Comparison of ENCODE assay signal across 14 cellular contexts in genomic region chr3:156575661-156576450, GRCh38. TPM values are rescaled to one million over a fixed set of nuclear protein-coding genes. Genes with fewer than 3 reads are reported as not detected.
DNase-seq lines count a peak whose midpoint lies in the region; ATAC-seq and TF ChIP-seq lines count a peak whose summit lies in the region.
"Had no signal": no experiment of that assay in that cellular context is flagged by ENCODE, and none has a peak within 500 bp of the region (broad histone marks: within the 10 kb centered on the region; RNA-seq: fewer than 3 reads in every experiment).

No MANE protein-coding gene starts in this region.

- H2AFZ ChIP-seq in GM23338: 0 out of 2 replicates have a peak overlapping the region, but pooled peaks have one; percentile 47

- TF ChIP-seq CTCF in GM23338 (conservative IDR thresholded peaks at IDR 0.05; ENCODE audit: low read depth in 2 of 2) (no peak), stomach (IDR thresholded peaks at IDR 0.05) (no peak)

- H4K20me1 ChIP-seq in BLaER1 treated with 17β-estradiol and CSF1 and Interleukin-3, amounts not matched to agents 10 nM and 100 nM: no peaks in the 10 kb centered on the region
- no peaks in the 10 kb centered on the region for H4K20me1 ChIP-seq in GM23338 (replicated peaks; ENCODE audit: insufficient read depth)

- no peak for TF ChIP-seq POLR2A in stomach (IDR thresholded peaks at IDR 0.05)

- ATAC-seq in GM23338: no peak
- ATAC-seq: A549, HepG2 had no signal

- H3K9ac ChIP-seq in BLaER1 treated with 17β-estradiol and CSF1 and Interleukin-3, amounts not matched to agents 10 nM and 100 nM: no peak overlapping the region

- peaks cover 1% of the 10 kb centered on the region for H3K27me3 Mint-ChIP-seq in GM23338 (ENCODE audit: insufficient read depth, low read depth, poor library complexity)

- H3K4me2 ChIP-seq in BLaER1 treated with 17β-estradiol and CSF1 and Interleukin-3, amounts not matched to agents 10 nM and 100 nM: peak overlapping the region in 10 of 11 experiments; percentile 13 to 66 (median 57); a peak in 18 of 22 replicates
- no peak overlapping the region for H3K4me2 ChIP-seq in GM23338
- H3K4me2 ChIP-seq: A549 had no signal

- in situ Hi-C loops in G401 (cut with HindIII; ENCODE audit: low sequenced_read_pairs): no loop called here

- H3K27ac ChIP-seq in BLaER1 treated with 17β-estradiol and CSF1 and Interleukin-3, amounts not matched to agents 10 nM and 100 nM: no peak overlapping the region
- H3K27ac ChIP-seq in GM23338 (ENCODE audit: low read depth) (no peak overlapping the region), stomach (no peak overlapping the region)
- H3K27ac ChIP-seq: A549 had no signal

- no peaks in the 10 kb centered on the region for H3F3A ChIP-seq in GM23338 (replicated peaks; ENCODE audit: low read depth)

- no peaks in the 10 kb centered on the region for H3K27me3 ChIP-seq in BLaER1 treated with 17β-estradiol and CSF1 and Interleukin-3, amounts not matched to agents 10 nM and 100 nM
- no peaks in the 10 kb centered on the region for H3K27me3 ChIP-seq in GM23338 (ENCODE audit: insufficient read depth)
- peaks cover 0 to 8% (median 0%) of the 10 kb centered on the region in 3 donors for H3K27me3 ChIP-seq in stomach

- H3K27ac Mint-ChIP-seq in GM23338: no peak overlapping the region

- no peak for TF ChIP-seq EP300 in stomach (IDR thresholded peaks at IDR 0.05)

- no peaks in the 10 kb centered on the region for H3K79me2 ChIP-seq in GM23338 (replicated peaks; ENCODE audit: insufficient read depth)

- H3K9me3 ChIP-seq in BLaER1 treated with 17β-estradiol and CSF1 and Interleukin-3, amounts not matched to agents 10 nM and 100 nM (replicated peaks in 1 of 11): no peaks in the 10 kb centered on the region
- no peaks in the 10 kb centered on the region for H3K9me3 ChIP-seq in stomach
- H3K9me3 ChIP-seq: A549, HAP-1 had no signal

- H3K9me2 ChIP-seq in GM23338 (ENCODE audit: insufficient read depth): no peaks in the 10 kb centered on the region

- no peak overlapping the region for H3K4me3 ChIP-seq in BLaER1 treated with 17β-estradiol and CSF1 and Interleukin-3, amounts not matched to agents 10 nM and 100 nM
- H3K4me3 ChIP-seq in GM23338: no peak overlapping the region
- no peak overlapping the region for H3K4me3 ChIP-seq in stomach
- H3K4me3 ChIP-seq: A549, HAP-1 had no signal

- H3K9me3 Mint-ChIP-seq in GM23338: no peaks in the 10 kb centered on the region

- H3K36me3 Mint-ChIP-seq in GM23338 (ENCODE audit: low read depth): no peaks in the 10 kb centered on the region

- intact Hi-C loops in stomach (cut with DNase I; ENCODE audit: low total_unique reads): no loop called here

- H3K36me3 ChIP-seq in BLaER1 treated with 17β-estradiol and CSF1 and Interleukin-3, amounts not matched to agents 10 nM and 100 nM: no peaks in the 10 kb centered on the region
- H3K36me3 ChIP-seq in GM23338 (ENCODE audit: insufficient read depth) (no peaks in the 10 kb centered on the region), stomach (no peaks in the 10 kb centered on the region)
- H3K36me3 ChIP-seq: HAP-1 had no signal

- DNase-seq in GM23338 (ENCODE audit: low spot score) (no peak), globus pallidus (ENCODE audit: low spot score) (peak; percentile 38), superior temporal gyrus (ENCODE audit: extremely low spot score) (peak; percentile 35), G401 (ENCODE audit: low spot score) (no peak), stomach (no peak)
- DNase-seq: Calu3, DMS153, DMS79 treated with DMSO at 0.1 percent for 48 hours, EL, GDM1 had no signal

- peaks cover 27 to 63% (median 36%) of the 10 kb centered on the region in 10 experiments for H3K4me1 ChIP-seq in BLaER1 treated with 17β-estradiol and CSF1 and Interleukin-3, amounts not matched to agents 10 nM and 100 nM
- H3K4me1 ChIP-seq in GM23338 (ENCODE audit: insufficient read depth): peaks cover 7% of the 10 kb centered on the region
- peaks cover 0 to 3% (median 0%) of the 10 kb centered on the region in 4 donors for H3K4me1 ChIP-seq in stomach
- H3K4me1 ChIP-seq: A549, HAP-1 had no signal

- peaks cover 7% of the 10 kb centered on the region; the same call in 2 of the 3 replicates for H3K4me1 Mint-ChIP-seq in GM23338

- no peak overlapping the region for H3K4me3 Mint-ChIP-seq in GM23338

- 78 to 84% (median 81%) methylated on average over 5 of the region's 5 CpGs for WGBS in stomach, 5 donors

TF ChIP-seq in GM23338, 12 proteins besides CTCF, POLR2A, EP300 and RAD21 (continues in another document):
- TF ChIP-seq NANOG (IDR thresholded peaks at IDR 0.05; ENCODE audit: borderline replicate concordance) (no peak), ZNF462 (CRISPR knock-in tag; IDR thresholded peaks at IDR 0.05) (no peak), STAT1 (IDR thresholded peaks at IDR 0.05; ENCODE audit: unreplicated experiment) (no peak), ZNF114 (CRISPR knock-in tag; IDR thresholded peaks at IDR 0.05) (no peak)

RNA-seq across cellular contexts. Expression of gene SSR3, which starts 20.9 kb away (rescaled TPM):
- total RNA-seq in GM23338 (2014; rRNA removed; shearing (Covaris generic)): 143 and 156 TPM in 2 replicates
- 161 and 173 TPM in 2 replicates for polyA plus RNA-seq in GM23338 (2016; fragmentation: Nextera tagmentation; extraction: Ambion mirVana)
- total RNA-seq in G401 (2014; rRNA removed; shearing (Covaris generic)): 135 and 144 TPM in 2 replicates
- total RNA-seq in stomach: 100 to 1,000 TPM in 1 of 5 donors, 10 to 100 TPM in 4; 30.4 to 190 (median 77.1) TPM
- polyA plus RNA-seq in stomach: 10 to 100 TPM; 70.1 to 82.5 (median 76.6) TPM

Comparison
In these comparisons a context has a peak if more than half of its experiments do, and no peak if none do; other contexts are left out.
1. DNase-seq: peak in globus pallidus (single experiment) and superior temporal gyrus (single experiment); none in GM23338 (single experiment), G401 (single experiment) and stomach (single experiment).